Comparison of ENCODE assay signal across 9 cellular contexts in genomic region chr19:52922841-52923781, GRCh38. TPM values are rescaled to one million over a fixed set of nuclear protein-coding genes. Genes with fewer than 3 reads are reported as not detected.
DNase-seq lines count a peak whose midpoint lies in the region; ATAC-seq and TF ChIP-seq lines count a peak whose summit lies in the region.
"Had no signal": no experiment of that assay in that cellular context is flagged by ENCODE, and none has a peak within 500 bp of the region (broad histone marks: within the 10 kb centered on the region; RNA-seq: fewer than 3 reads in every experiment).

Gene ZNF888 (minus strand): TSS chr19:52923428. CDS start chr19:52917873, 5,555 bp downstream.

- peak within 1 kb of the TSS; percentile 63 for H3K4me3 ChIP-seq in colonic mucosa
- H3K4me3 ChIP-seq: A549 had no signal

- H3K27ac Mint-ChIP-seq in activated CD4-positive, alpha-beta T cell treated with anti-CD3 and anti-CD28 coated beads, Interleukin-2, amount 10 ng/mL, durations not matched to agents 24 days and 14 days = peak within 1 kb of the TSS; percentile 96

- H3K4me3 Mint-ChIP-seq in activated CD4-positive, alpha-beta T cell treated with anti-CD3 and anti-CD28 coated beads, Interleukin-2, amount 10 ng/mL, durations not matched to agents 24 days and 14 days = peak within 1 kb of the TSS; percentile 89

- peak within 1 kb of the TSS; percentile 96 for H3K27ac ChIP-seq in colonic mucosa
- H3K27ac ChIP-seq: A549 had no signal

- ATAC-seq in HG03045 (IDR thresholded peaks at IDR 0.05; ENCODE audit: unreplicated experiment) = peak; percentile 96
- ATAC-seq: A549 had no signal

- no peaks in the 10 kb centered on the region for H3K4me1 ChIP-seq in colonic mucosa
- H3K4me1 ChIP-seq: A549 had no signal

- H3K4me1 Mint-ChIP-seq in activated CD4-positive, alpha-beta T cell treated with anti-CD3 and anti-CD28 coated beads, Interleukin-2, amount 10 ng/mL, durations not matched to agents 24 days and 14 days = peaks cover 19% of the 10 kb centered on the region

- peaks cover 24% of the 10 kb centered on the region for H3K36me3 Mint-ChIP-seq in activated CD4-positive, alpha-beta T cell treated with anti-CD3 and anti-CD28 coated beads, Interleukin-2, amount 10 ng/mL, durations not matched to agents 24 days and 14 days (ENCODE audit: low read depth)

- TF ChIP-seq CTCF in colonic mucosa (IDR thresholded peaks at IDR 0.05) = no peak

- no peaks in the 10 kb centered on the region for H3K9me3 ChIP-seq in colonic mucosa

- H3K36me3 ChIP-seq in colonic mucosa = no peaks in the 10 kb centered on the region

- intact Hi-C loops in activated CD4-positive, alpha-beta T cell treated with anti-CD3 and anti-CD28 coated beads, Interleukin-2, amount 10 ng/mL, durations not matched to agents 24 days and 14 days (cut with micrococcal nuclease) = loop anchor here (2.0 to 10.0 kb wide), 6 partner anchors 20 to 284 kb away; partner anchors contain the start of genes ZNF320, ZNF468, ZNF600 and ZNF611
- intact Hi-C loops in colonic mucosa (cut with DNase I) = no loop called here

- no peaks in the 10 kb centered on the region for H3K9me3 Mint-ChIP-seq in activated CD4-positive, alpha-beta T cell treated with anti-CD3 and anti-CD28 coated beads, Interleukin-2, amount 10 ng/mL, durations not matched to agents 24 days and 14 days

- DNase-seq in NCI-H82 (lab: John Stamatoyannopoulos, UW) (peak; percentile 72), NCI-H82 treated with DMSO at 0.1 percent for 48 hours (lab: John Stamatoyannopoulos, UW; ENCODE audit: unreplicated experiment) (no peak), NCI-H2227 (lab: John Stamatoyannopoulos, UW; ENCODE audit: unreplicated experiment) (peak; percentile 91), colonic mucosa (peak; percentile 96), left kidney (ENCODE audit: low read depth, low spot score) (peak; percentile 93)
- peak; percentile 95 for DNase-seq in activated CD4-positive, alpha-beta T cell treated with anti-CD3 and anti-CD28 coated beads, Interleukin-2, amount 10 ng/mL, durations not matched to agents 24 days and 14 days
- peak; percentile 81 for DNase-seq in stimulated activated CD4-positive, alpha-beta T cell treated with anti-CD3 and anti-CD28 coated beads, Interleukin-1b, Interleukin-23, amount 100 ng/mL, for 48 hours

- H3K9ac ChIP-seq in colonic mucosa (ENCODE audit: low read depth in 2 of 2, low read length in 2 of 2) = peak within 1 kb of the TSS; percentile 76 to 90

- no peaks in the 10 kb centered on the region for H3K27me3 Mint-ChIP-seq in activated CD4-positive, alpha-beta T cell treated with anti-CD3 and anti-CD28 coated beads, Interleukin-2, amount 10 ng/mL, durations not matched to agents 24 days and 14 days

- no peaks in the 10 kb centered on the region for H3K27me3 ChIP-seq in colonic mucosa

RNA-seq across cellular contexts. Expression of gene ZNF888, which starts in this region (rescaled TPM):
- total RNA-seq in activated CD4-positive, alpha-beta T cell treated with anti-CD3 and anti-CD28 coated beads, Interleukin-2, amount 10 ng/mL, durations not matched to agents 24 days and 14 days = 4.4 and 6.5 TPM in 2 replicates
- total RNA-seq in colonic mucosa = 10 to 100 TPM in 1 of 2 donors, 1 to 10 TPM in 1; 9.5 to 17.0 TPM
